8 cellular contexts compared by ENCODE assay signal in the genomic region with DNA sequence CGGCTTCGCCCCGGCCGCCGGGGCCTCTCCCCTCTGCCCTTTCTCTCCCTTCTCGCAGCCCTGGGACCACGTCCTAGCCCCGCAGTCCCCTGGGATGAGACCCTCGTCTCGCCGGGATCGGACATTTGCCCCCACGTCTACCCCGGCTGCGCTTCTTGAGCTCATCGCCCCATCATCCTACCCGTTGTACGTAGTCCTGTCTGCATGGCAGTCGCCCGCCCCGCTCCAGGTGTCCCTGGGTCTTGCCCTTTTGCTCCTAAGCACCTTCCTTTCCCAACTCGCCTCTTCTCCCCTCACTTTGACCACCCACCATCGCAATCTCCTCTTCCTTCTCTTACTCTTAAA. TPM values are rescaled to one million over a fixed set of nuclear protein-coding genes. Genes with fewer than 3 reads are reported as not detected.
A peak's percentile ranks its signal among the peaks of the same experiment; 100 is the strongest.
DNase-seq lines count a peak whose midpoint lies in the region; ATAC-seq and TF ChIP-seq lines count a peak whose summit lies in the region.

No MANE protein-coding gene starts in this region.

- no peaks in the 10 kb centered on the region for H4K20me1 ChIP-seq in OCI-LY3 (ENCODE audit: insufficient read depth, low read length)

- ATAC-seq in mucosa of descending colon: peak; percentile 24

- peak overlapping the region; percentile 18 for H3K27ac Mint-ChIP-seq in dendritic cell treated with granulocyte-macrophage colony-stimulating factor and Interleukin-4, amounts not matched to agents 40 ng/mL and 50 ng/mL, for 4 days

- H3K4me1 ChIP-seq in OCI-LY3 (ENCODE audit: low read length): peaks cover 5% of the 10 kb centered on the region; the same call in 1 of the 2 replicates
- H3K4me1 ChIP-seq in mucosa of descending colon (ENCODE audit: low read depth): peaks cover 3% of the 10 kb centered on the region
- no peaks in the 10 kb centered on the region for H3K4me1 ChIP-seq in uterus

- peak overlapping the region; percentile 81 for H3K4me3 Mint-ChIP-seq in dendritic cell treated with granulocyte-macrophage colony-stimulating factor and Interleukin-4, amounts not matched to agents 40 ng/mL and 50 ng/mL, for 4 days

- H3K79me2 ChIP-seq in OCI-LY3 (ENCODE audit: low read length): no peaks in the 10 kb centered on the region

- intact Hi-C loops in dendritic cell treated with granulocyte-macrophage colony-stimulating factor and Interleukin-4, amounts not matched to agents 40 ng/mL and 50 ng/mL, for 4 days (cut with micrococcal nuclease): no loop called here
- intact Hi-C loops in mucosa of descending colon (cut with DNase I, micrococcal nuclease): no loop called here
- intact Hi-C loops in uterus (cut with DNase I; ENCODE audit: low total_unique reads): loop anchor here (10.0 kb wide), 1 partner anchor 61 kb away; no protein-coding TSS in a partner anchor

- peak overlapping the region; percentile 96 for H3K4me2 ChIP-seq in OCI-LY3 (ENCODE audit: low read length)

- peak overlapping the region; percentile 69 for H3K9ac ChIP-seq in OCI-LY3 (ENCODE audit: low read length)

- H3K27me3 ChIP-seq in OCI-LY3 (ENCODE audit: low read depth, low read length) (0 out of 2 replicates have a peak, but pooled peaks cover 10% of the 10 kb centered on the region), uterus (no peaks in the 10 kb centered on the region)

- TF ChIP-seq POLR2A in uterus (IDR thresholded peaks at IDR 0.05): no peak

- no peak overlapping the region for H3K27ac ChIP-seq in OCI-LY3 (ENCODE audit: low read length)
- peak overlapping the region; percentile 69 to 76 for H3K27ac ChIP-seq in uterus

- H3K27me3 Mint-ChIP-seq in dendritic cell treated with granulocyte-macrophage colony-stimulating factor and Interleukin-4, amounts not matched to agents 40 ng/mL and 50 ng/mL, for 4 days: peaks cover 51% of the 10 kb centered on the region

- H3K9me3 Mint-ChIP-seq in dendritic cell treated with granulocyte-macrophage colony-stimulating factor and Interleukin-4, amounts not matched to agents 40 ng/mL and 50 ng/mL, for 4 days: no peaks in the 10 kb centered on the region

- H3K4me3 ChIP-seq in OCI-LY3 (ENCODE audit: low read length) (peak overlapping the region; percentile 96), mucosa of descending colon (peak overlapping the region; percentile 70), uterus (peak overlapping the region; percentile 65 to 73)

- no peaks in the 10 kb centered on the region for H3K36me3 Mint-ChIP-seq in dendritic cell treated with granulocyte-macrophage colony-stimulating factor and Interleukin-4, amounts not matched to agents 40 ng/mL and 50 ng/mL, for 4 days (ENCODE audit: low read depth)

- H3K9me3 ChIP-seq in OCI-LY3 (ENCODE audit: insufficient read depth, low read length) (no peaks in the 10 kb centered on the region), mucosa of descending colon (no peaks in the 10 kb centered on the region), uterus (no peaks in the 10 kb centered on the region)

- peaks cover 28% of the 10 kb centered on the region for H3K4me1 Mint-ChIP-seq in dendritic cell treated with granulocyte-macrophage colony-stimulating factor and Interleukin-4, amounts not matched to agents 40 ng/mL and 50 ng/mL, for 4 days (ENCODE audit: low read depth)

- TF ChIP-seq CTCF in OCI-LY3 (IDR thresholded peaks at IDR 0.05; ENCODE audit: low read depth, low read length): no peak
- TF ChIP-seq CTCF in mucosa of descending colon (IDR thresholded peaks at IDR 0.05): no peak
- TF ChIP-seq CTCF in uterus (IDR thresholded peaks at IDR 0.05): no peak

- H2AFZ ChIP-seq in OCI-LY3 (ENCODE audit: low read depth, low read length): peak overlapping the region; percentile 84; the same call in 1 of the 2 replicates

- H3K36me3 ChIP-seq in OCI-LY3 (replicated peaks; ENCODE audit: low read depth, low read length): no peaks in the 10 kb centered on the region
- H3K36me3 ChIP-seq in mucosa of descending colon (ENCODE audit: low read depth): no peaks in the 10 kb centered on the region
- no peaks in the 10 kb centered on the region for H3K36me3 ChIP-seq in uterus

- DNase-seq in NCI-H510A treated with DMSO at 0.1 percent for 48 hours (lab: John Stamatoyannopoulos, UW): peak; percentile 4
- no peak for DNase-seq in NCI-H510A (lab: John Stamatoyannopoulos, UW)
- peak in 1 of 3 donors; percentile 37 for DNase-seq in mucosa of descending colon
- peak in 1 of 2 donors; percentile 28 for DNase-seq in uterus
- no peak for DNase-seq in NCI-H1694 (lab: John Stamatoyannopoulos, UW)
- no peak for DNase-seq in NCI-H1930 (lab: John Stamatoyannopoulos, UW)

RNA-seq across cellular contexts. Expression of a gene that starts 0.6 kb away (rescaled TPM):
- total RNA-seq in mucosa of descending colon: 10 to 100 TPM in 1 of 3 donors, 1 to 10 TPM in 2; 3.5 to 15.0 (median 8.5) TPM
- total RNA-seq in uterus: 10 to 100 TPM; 21.0 to 97.0 (median 34.8) TPM
